In genomic region chr6:80005406-80005805, GRCh38 we compare ENCODE assay signal across 11 cellular contexts. TPM values are rescaled to one million over a fixed set of nuclear protein-coding genes. Genes with fewer than 3 reads are reported as not detected.
DNase-seq lines count a peak whose midpoint lies in the region; ATAC-seq, FAIRE-seq and TF ChIP-seq lines count a peak whose summit lies in the region.
"Had no signal": no experiment of that assay in that cellular context is flagged by ENCODE, and none has a peak within 500 bp of the region (broad histone marks: within the 10 kb centered on the region; RNA-seq: fewer than 3 reads in every experiment).

No MANE protein-coding gene starts in this region.

- no peak for DNase-seq in T-helper 2 cell treated with Interferon-gamma antibody and Interleukin-4, amounts not matched to agents 5 μg/mL and 100 μg/mL, for 36 hours (ENCODE audit: low spot score)
- DNase-seq in T-helper 2 cell (no peak), OCI-LY7 (ENCODE audit: low spot score) (no peak), endothelial cell of umbilical vein (ENCODE audit: low read depth, low spot score) (no peak), retinal pigment epithelial cell (ENCODE audit: low read depth) (no peak), body of pancreas (no peak), DMS114 treated with DMSO at 0.1 percent for 48 hours (lab: John Stamatoyannopoulos, UW; ENCODE audit: unreplicated experiment) (no peak), NCI-H510A treated with DMSO at 0.1 percent for 48 hours (lab: John Stamatoyannopoulos, UW) (no peak)
- DNase-seq: activated CD8-positive, alpha-beta memory T cell treated with anti-CD3 and anti-CD28 coated beads for 24 hours; NCI-H345 had no signal

- H2AFZ ChIP-seq in OCI-LY7 (ENCODE audit: low read length): peak overlapping the region; percentile 94; the same call in 1 of the 2 replicates
- H2AFZ ChIP-seq in endothelial cell of umbilical vein (ENCODE audit: low read depth, low read length): peak overlapping the region; percentile 92

- WGBS in body of pancreas, 2 donors: 29 to 35% methylated on average over 6 of the region's 6 CpGs

- peak overlapping the region; percentile 92 for H3K4me2 ChIP-seq in OCI-LY7 (ENCODE audit: low read length)
- H3K4me2 ChIP-seq in endothelial cell of umbilical vein (ENCODE audit: insufficient read depth, low read length): peak overlapping the region; percentile 98

- TF ChIP-seq CTCF in OCI-LY7 (conservative IDR thresholded peaks at IDR 0.05; ENCODE audit: low read length) (no peak), endothelial cell of umbilical vein (IDR thresholded peaks at IDR 0.05; ENCODE audit: extremely low read depth in 1 of 2, insufficient read depth in 1 of 2, low read depth in 1 of 2, low read length in 2 of 2) (no peak), retinal pigment epithelial cell (conservative IDR thresholded peaks at IDR 0.05; ENCODE audit: low read depth, low read length) (no peak), body of pancreas (IDR thresholded peaks at IDR 0.05) (no peak)

- H3K9me3 ChIP-seq in OCI-LY7 (ENCODE audit: low read length): no peaks in the 10 kb centered on the region
- no peaks in the 10 kb centered on the region for H3K9me3 ChIP-seq in endothelial cell of umbilical vein (replicated peaks; ENCODE audit: control insufficient read depth, insufficient read depth, low read length)
- no peaks in the 10 kb centered on the region for H3K9me3 ChIP-seq in body of pancreas
- H3K9me3 ChIP-seq: prostate gland had no signal

- peak overlapping the region; percentile 93 for H3K4me3 ChIP-seq in OCI-LY7 (ENCODE audit: low read depth, low read length, poor library complexity, severe bottlenecking)
- H3K4me3 ChIP-seq in endothelial cell of umbilical vein (replicated peaks in 1 of 3; ENCODE audit: insufficient read depth in 1 of 3, low read depth in 1 of 3, low read length in 3 of 3): peak overlapping the region; percentile 97 to 98 (median 97)
- H3K4me3 ChIP-seq in retinal pigment epithelial cell (ENCODE audit: low read length): peak overlapping the region; percentile 86
- H3K4me3 ChIP-seq in body of pancreas: no peak overlapping the region

- H3K36me3 ChIP-seq in OCI-LY7 (ENCODE audit: insufficient read depth, low read length) (peaks cover 48% of the 10 kb centered on the region), endothelial cell of umbilical vein (ENCODE audit: control insufficient read depth in 2 of 2, extremely low read depth in 1 of 2, insufficient read depth in 2 of 2, low read length in 2 of 2) (peaks cover 0 to 7% of the 10 kb centered on the region in 2 experiments), body of pancreas (replicated peaks in 1 of 2; ENCODE audit: insufficient read depth in 1 of 2, low read depth in 2 of 2) (no peaks in the 10 kb centered on the region)
- H3K36me3 ChIP-seq: prostate gland had no signal

- H3K4me3 Mint-ChIP-seq in T-helper 2 cell treated with Interferon-gamma antibody and Interleukin-4, amounts not matched to agents 5 μg/mL and 100 μg/mL, for 36 hours: peak overlapping the region; percentile 99

- POLR2A ChIA-PET in OCI-LY7 (lab: Charles Lee) (interaction anchor here (0.6 to 1.4 kb wide), 8 partner anchors 9 to 434 kb away, joined by 3 to 8 read pairs (median 3); partner anchors contain the start of gene BCKDHB), endothelial cell of umbilical vein (lab: Charles Lee) (no interaction called here)

- no peak for FAIRE-seq in endothelial cell of umbilical vein (lab: Jason Lieb, UNC)

- dilution Hi-C loops in endothelial cell of umbilical vein (cut with MboI; ENCODE audit: extremely low pct_ligation_motif_present, low sequenced_read_pairs): no loop called here

- H3K27me3 Mint-ChIP-seq in T-helper 2 cell treated with Interferon-gamma antibody and Interleukin-4, amounts not matched to agents 5 μg/mL and 100 μg/mL, for 36 hours (ENCODE audit: low read depth): peaks cover 4% of the 10 kb centered on the region

- no peaks in the 10 kb centered on the region for H3K9me2 ChIP-seq in OCI-LY7 (ENCODE audit: insufficient read depth, low read length)

- peaks cover 42% of the 10 kb centered on the region for H3K4me1 Mint-ChIP-seq in T-helper 2 cell treated with Interferon-gamma antibody and Interleukin-4, amounts not matched to agents 5 μg/mL and 100 μg/mL, for 36 hours (ENCODE audit: low read depth)

- TF ChIP-seq POLR2A in endothelial cell of umbilical vein (IDR thresholded peaks at IDR 0.05; ENCODE audit: low read depth, low read length) (no peak), body of pancreas (IDR thresholded peaks at IDR 0.05) (no peak)

- BruUV-seq in OCI-LY7 (replicated peaks; lab: Mats Ljungman, UMichigan): no TSS peak
- BruUV-seq in endothelial cell of umbilical vein (replicated peaks; lab: Mats Ljungman, UMichigan): no TSS peak

- H3K9me1 ChIP-seq in endothelial cell of umbilical vein (replicated peaks; ENCODE audit: control insufficient read depth, extremely low read depth, insufficient read depth, low read length): no peaks in the 10 kb centered on the region

- no peaks in the 10 kb centered on the region for H3K9me3 Mint-ChIP-seq in T-helper 2 cell treated with Interferon-gamma antibody and Interleukin-4, amounts not matched to agents 5 μg/mL and 100 μg/mL, for 36 hours

- no peak for ATAC-seq in body of pancreas

- peaks cover 38% of the 10 kb centered on the region for H3K36me3 Mint-ChIP-seq in T-helper 2 cell treated with Interferon-gamma antibody and Interleukin-4, amounts not matched to agents 5 μg/mL and 100 μg/mL, for 36 hours (ENCODE audit: low read depth)

- no peaks in the 10 kb centered on the region for H4K20me1 ChIP-seq in OCI-LY7 (ENCODE audit: insufficient read depth, low read length)
- no peaks in the 10 kb centered on the region for H4K20me1 ChIP-seq in endothelial cell of umbilical vein (replicated peaks; ENCODE audit: control insufficient read depth, extremely low read depth, insufficient read depth, low read length)

- intact Hi-C loops in OCI-LY7 (cut with micrococcal nuclease; ENCODE audit: unreplicated experiment): no loop called here
- intact Hi-C loops in endothelial cell of umbilical vein (cut with micrococcal nuclease): loop anchor here (2.0 to 5.0 kb wide), 2 partner anchors 17 to 102 kb away; partner anchors contain the start of gene BCKDHB
- intact Hi-C loops in body of pancreas (cut with DNase I): no loop called here

- CTCF ChIA-PET in OCI-LY7 (lab: Charles Lee; ENCODE audit: unreplicated experiment): no interaction called here
- CTCF ChIA-PET in endothelial cell of umbilical vein (lab: Charles Lee): no interaction called here

- peak overlapping the region; percentile 49 for H3K9ac ChIP-seq in endothelial cell of umbilical vein (replicated peaks; ENCODE audit: extremely low read depth, insufficient read depth, low read length)

- peaks cover 38% of the 10 kb centered on the region for H3K79me2 ChIP-seq in OCI-LY7 (ENCODE audit: insufficient read depth, low read depth, low read length)
- peaks cover 32% of the 10 kb centered on the region for H3K79me2 ChIP-seq in endothelial cell of umbilical vein (ENCODE audit: control insufficient read depth, insufficient read depth, low read length)

- peak overlapping the region; percentile 96 for H3K27ac Mint-ChIP-seq in T-helper 2 cell treated with Interferon-gamma antibody and Interleukin-4, amounts not matched to agents 5 μg/mL and 100 μg/mL, for 36 hours

- peak overlapping the region; percentile 78 for H3K27ac ChIP-seq in OCI-LY7 (ENCODE audit: low read depth, low read length, poor library complexity, severe bottlenecking)
- no peak overlapping the region for H3K27ac ChIP-seq in endothelial cell of umbilical vein (ENCODE audit: insufficient read depth, low read depth, low read length)
- no peak overlapping the region for H3K27ac ChIP-seq in body of pancreas

- peaks cover 29% of the 10 kb centered on the region for H3K4me1 ChIP-seq in OCI-LY7 (ENCODE audit: insufficient read depth, low read length, poor library complexity, severe bottlenecking)
- peaks cover 9% of the 10 kb centered on the region for H3K4me1 ChIP-seq in endothelial cell of umbilical vein (ENCODE audit: control insufficient read depth, extremely low read depth, insufficient read depth, low read length)
- peaks cover 15% of the 10 kb centered on the region for H3K4me1 ChIP-seq in body of pancreas
- H3K4me1 ChIP-seq: prostate gland had no signal

- H3K27me3 ChIP-seq in endothelial cell of umbilical vein (ENCODE audit: control insufficient read depth in 2 of 2, insufficient read depth in 2 of 2, low read length in 2 of 2) (no peaks in the 10 kb centered on the region), body of pancreas (no peaks in the 10 kb centered on the region)

TF ChIP-seq in endothelial cell of umbilical vein, 7 proteins besides CTCF, POLR2A, EP300 and RAD21 (continues in another document):
- no peak for TF ChIP-seq GATA2 (IDR thresholded peaks at IDR 0.05; ENCODE audit: insufficient read depth, insufficient read length, low read depth, low read length)
- no peak for TF ChIP-seq POLR2AphosphoS5 (IDR thresholded peaks at IDR 0.05; ENCODE audit: insufficient read depth, low read depth, low read length)
- TF ChIP-seq FOS (IDR thresholded peaks at IDR 0.05; ENCODE audit: borderline replicate concordance, insufficient read depth, low read length): no peak

RNA-seq across cellular contexts. Expression of gene TTK, which starts 1.0 kb away (rescaled TPM):
- 43.2 and 49.5 TPM in 2 replicates for total RNA-seq in OCI-LY7 (2014; rRNA removed; shearing (Covaris generic))
- total RNA-seq in OCI-LY7 (2022) (46.0 and 51.9 TPM in 2 replicates), endothelial cell of umbilical vein (23.6 and 29.4 TPM in 2 replicates), body of pancreas (under 1 TPM in 1 of 2 donors, not detected in 1; 0.33 TPM)
- 2.9 and 4.1 TPM in 2 replicates for polyA plus RNA-seq in endothelial cell of umbilical vein
- polyA plus RNA-seq in endothelial cell of umbilical vein (2011; cell fraction: cytosol; rRNA removed): 7.8 and 8.8 TPM in 2 replicates
- polyA plus RNA-seq in endothelial cell of umbilical vein (2011; cell fraction: nucleus; rRNA removed): 14.1 and 21.0 TPM in 2 replicates
- polyA plus RNA-seq in endothelial cell of umbilical vein (2012): 6.1 and 20.6 TPM in 2 replicates
- 6.3 and 6.9 TPM in 2 replicates for polyA minus RNA-seq in endothelial cell of umbilical vein
- 19.8 TPM for polyA minus RNA-seq in endothelial cell of umbilical vein (2011; cell fraction: cytosol; rRNA and poly(A)+ RNA removed)
- 12.1 and 16.0 TPM in 2 replicates for polyA minus RNA-seq in endothelial cell of umbilical vein (2011; cell fraction: nucleus; rRNA and poly(A)+ RNA removed)

RNA-seq across cellular contexts. Expression of gene ELOVL4, which starts 58.1 kb away (rescaled TPM):
- not detected in 2 replicates for total RNA-seq in OCI-LY7 (2014; rRNA removed; shearing (Covaris generic))
- total RNA-seq in OCI-LY7 (2022) (not detected in 2 replicates), endothelial cell of umbilical vein (3.3 and 4.1 TPM in 2 replicates), body of pancreas (under 1 TPM in 1 of 2 donors, not detected in 1; 0.52 TPM)
- 0.57 and 0.98 TPM in 2 replicates for polyA plus RNA-seq in endothelial cell of umbilical vein
- 0.85 and 0.97 TPM in 2 replicates for polyA plus RNA-seq in endothelial cell of umbilical vein (2011; cell fraction: cytosol; rRNA removed)
- polyA plus RNA-seq in endothelial cell of umbilical vein (2011; cell fraction: nucleus; rRNA removed): 0.83 and 1.1 TPM in 2 replicates
- polyA plus RNA-seq in endothelial cell of umbilical vein (2012): 2.8 and 3.8 TPM in 2 replicates
- 1.2 and 2.5 TPM in 2 replicates for polyA minus RNA-seq in endothelial cell of umbilical vein
- not detected for polyA minus RNA-seq in endothelial cell of umbilical vein (2011; cell fraction: cytosol; rRNA and poly(A)+ RNA removed)
- polyA minus RNA-seq in endothelial cell of umbilical vein (2011; cell fraction: nucleus; rRNA and poly(A)+ RNA removed): 1.1 and 1.2 TPM in 2 replicates

Comparison
In these comparisons a context has a peak if more than half of its experiments do, and no peak if none do; other contexts are left out.
1. H3K4me3 ChIP-seq: peak in OCI-LY7 (single experiment), endothelial cell of umbilical vein (3 of 3) and retinal pigment epithelial cell (single experiment); none in body of pancreas (0 of 2).
2. RNA of gene TTK, which starts 1.0 kb away (total RNA-seq): 43.2 to 51.9 TPM in OCI-LY7 and 23.6 to 29.4 TPM in endothelial cell of umbilical vein; 0.33 TPM in body of pancreas; every median in the first group is over 10 times any median in the second.